12 cellular contexts compared by ENCODE assay signal in genomic region chr17:40339068-40339699, GRCh38. TPM values are rescaled to one million over a fixed set of nuclear protein-coding genes. Genes with fewer than 3 reads are reported as not detected.
DNase-seq lines count a peak whose midpoint lies in the region; ATAC-seq and TF ChIP-seq lines count a peak whose summit lies in the region.
"Had no signal": no experiment of that assay in that cellular context is flagged by ENCODE, and none has a peak within 500 bp of the region (broad histone marks: within the 10 kb centered on the region; RNA-seq: fewer than 3 reads in every experiment).

No MANE protein-coding gene starts in this region.

- H3K4me2 ChIP-seq in BLaER1 treated with 17β-estradiol and CSF1 and Interleukin-3, amounts not matched to agents 10 nM and 100 nM, result peak overlapping the region; percentile 92 to 100 (median 99)

- H3K27me3 Mint-ChIP-seq in neural crest cell (ENCODE audit: low read depth), result peaks cover 15% of the 10 kb centered on the region

- DNase-seq in HL-60 (ENCODE audit: low read depth in 1 of 2, low spot score in 1 of 2) (peak in 1 of 2 experiments; percentile 42), dorsolateral prefrontal cortex (no peak), neural crest cell (ENCODE audit: low read depth, low spot score) (no peak), hippocampal formation (lab: John Stamatoyannopoulos, UW) (no peak), left colon (no peak)
- DNase-seq: activated naive CD4-positive, alpha-beta T cell treated with anti-CD3 and anti-CD28 coated beads, Interleukin-2, amount 50 U/mL, for 16 hours; foreskin keratinocyte; NCI-H2081 treated with DMSO at 0.1 percent for 48 hours had no signal

- H3K9me3 ChIP-seq in BLaER1 treated with 17β-estradiol and CSF1 and Interleukin-3, amounts not matched to agents 10 nM and 100 nM (replicated peaks in 1 of 11), result 0 out of 22 replicates have a peak, but pooled peaks cover 0 to 4% (median 0%) of the 10 kb centered on the region in 11 experiments

- H3K4me1 Mint-ChIP-seq in neural crest cell, result peaks cover 49% of the 10 kb centered on the region

- intact Hi-C loops in dorsolateral prefrontal cortex (cut with DNase I) (no loop called here), left colon (cut with DNase I, micrococcal nuclease) (no loop called here)

- peak overlapping the region in 9 of 10 experiments; percentile 5 to 59 (median 27); a peak in 11 of 20 replicates for H3K4me3 ChIP-seq in BLaER1 treated with 17β-estradiol and CSF1 and Interleukin-3, amounts not matched to agents 10 nM and 100 nM
- H3K4me3 ChIP-seq in HL-60 (replicated peaks; ENCODE audit: insufficient read depth, low read length) (no peak overlapping the region), dorsolateral prefrontal cortex (no peak overlapping the region)

- H3K9ac ChIP-seq in BLaER1 treated with 17β-estradiol and CSF1 and Interleukin-3, amounts not matched to agents 10 nM and 100 nM, result peak overlapping the region; percentile 14 to 71 (median 56); a peak in 21 of 22 replicates

- H3K27me3 ChIP-seq in BLaER1 treated with 17β-estradiol and CSF1 and Interleukin-3, amounts not matched to agents 10 nM and 100 nM, result no peaks in the 10 kb centered on the region
- H3K27me3 ChIP-seq in HL-60 (ENCODE audit: insufficient read depth, poor library complexity, severe bottlenecking) (no peaks in the 10 kb centered on the region), dorsolateral prefrontal cortex (no peaks in the 10 kb centered on the region)
- H3K27me3 ChIP-seq: foreskin keratinocyte had no signal

- ATAC-seq in HG03439 (IDR thresholded peaks at IDR 0.05; ENCODE audit: unreplicated experiment) (no peak), HG03469 (IDR thresholded peaks at IDR 0.05; ENCODE audit: unreplicated experiment) (no peak), left colon (no peak)
- ATAC-seq: foreskin keratinocyte had no signal

- H4K20me1 ChIP-seq in BLaER1 treated with 17β-estradiol and CSF1 and Interleukin-3, amounts not matched to agents 10 nM and 100 nM, result peaks cover 0 to 43% (median 16%) of the 10 kb centered on the region in 11 experiments; a peak in 11 of 22 replicates

- H3K27ac ChIP-seq in BLaER1 treated with 17β-estradiol and CSF1 and Interleukin-3, amounts not matched to agents 10 nM and 100 nM, result peak overlapping the region; percentile 49 to 92 (median 66)
- H3K27ac ChIP-seq in HL-60 (replicated peaks) (peak overlapping the region; percentile 69), dorsolateral prefrontal cortex (peak overlapping the region in 30 of 59 donors; percentile 2 to 92 (median 32))
- H3K27ac ChIP-seq: foreskin keratinocyte, VCaP had no signal

- peaks cover 76 to 91% (median 85%) of the 10 kb centered on the region in 10 experiments for H3K4me1 ChIP-seq in BLaER1 treated with 17β-estradiol and CSF1 and Interleukin-3, amounts not matched to agents 10 nM and 100 nM

- TF ChIP-seq CTCF in HL-60 (IDR thresholded peaks at IDR 0.05; ENCODE audit: insufficient read depth, low read length) (no peak), dorsolateral prefrontal cortex (IDR thresholded peaks at IDR 0.05 in 54 of 56, conservative IDR thresholded peaks at IDR 0.05 in 2 of 56; ENCODE audit: low read depth in 1 of 56, partially characterized antibody in 56 of 56) (no peak), neural crest cell (conservative IDR thresholded peaks at IDR 0.05) (no peak)

- H3K4me3 Mint-ChIP-seq in neural crest cell, result peak overlapping the region; percentile 56

- no peaks in the 10 kb centered on the region for H3K9me3 Mint-ChIP-seq in neural crest cell

- no peak overlapping the region for H3K27ac Mint-ChIP-seq in neural crest cell (ENCODE audit: unreplicated experiment)

- H3K36me3 ChIP-seq in BLaER1 treated with 17β-estradiol and CSF1 and Interleukin-3, amounts not matched to agents 10 nM and 100 nM, result peaks cover 0 to 32% (median 0%) of the 10 kb centered on the region in 11 experiments; a peak in 5 of 22 replicates

- H3K36me3 Mint-ChIP-seq in neural crest cell (ENCODE audit: low read depth), result no peaks in the 10 kb centered on the region

RNA-seq across cellular contexts. Expression of gene GJD3, which starts 25.4 kb away (rescaled TPM):
- total RNA-seq in dorsolateral prefrontal cortex (1 to 10 TPM in 4 of 120 experiments, under 1 TPM in 18, not detected in 98; 0.48 to 1.7 (median 0.75) TPM), neural crest cell (0.34 TPM in 1 of 2 replicates, not detected in the other), left colon (under 1 TPM; 0.34 to 0.81 TPM)
- total RNA-seq: foreskin keratinocyte had no signal

RNA-seq across cellular contexts. Expression of gene RARA, which starts 30.2 kb away (rescaled TPM):
- total RNA-seq in dorsolateral prefrontal cortex (10 to 100 TPM; 10.4 to 38.8 (median 22.5) TPM), neural crest cell (22.3 and 25.9 TPM in 2 replicates), left colon (10 to 100 TPM; 37.2 to 56.4 TPM)

RNA-seq across cellular contexts. Expression of gene CDC6, which starts 51.5 kb away (rescaled TPM):
- total RNA-seq in dorsolateral prefrontal cortex, result 10 to 100 TPM in 12 of 120 experiments, 1 to 10 TPM in 108; 1.0 to 12.6 (median 6.7) TPM
- 94.5 and 104 TPM in 2 replicates for total RNA-seq in neural crest cell
- 1 to 10 TPM; 5.5 to 9.0 TPM for total RNA-seq in left colon

Comparison
In these comparisons a context has a peak if more than half of its experiments do, and no peak if none do; other contexts are left out.
1. H3K4me3 ChIP-seq: peak in BLaER1 treated with 17β-estradiol and CSF1 and Interleukin-3, amounts not matched to agents 10 nM and 100 nM (9 of 10); none in HL-60 (single experiment) and dorsolateral prefrontal cortex (0 of 59).
2. Peak in every context shown above with its lines, with median percentiles within 50 percentile points of each other: H3K27ac ChIP-seq.